Comparison of ENCODE assay signal across 20 cellular contexts in the genomic region with DNA sequence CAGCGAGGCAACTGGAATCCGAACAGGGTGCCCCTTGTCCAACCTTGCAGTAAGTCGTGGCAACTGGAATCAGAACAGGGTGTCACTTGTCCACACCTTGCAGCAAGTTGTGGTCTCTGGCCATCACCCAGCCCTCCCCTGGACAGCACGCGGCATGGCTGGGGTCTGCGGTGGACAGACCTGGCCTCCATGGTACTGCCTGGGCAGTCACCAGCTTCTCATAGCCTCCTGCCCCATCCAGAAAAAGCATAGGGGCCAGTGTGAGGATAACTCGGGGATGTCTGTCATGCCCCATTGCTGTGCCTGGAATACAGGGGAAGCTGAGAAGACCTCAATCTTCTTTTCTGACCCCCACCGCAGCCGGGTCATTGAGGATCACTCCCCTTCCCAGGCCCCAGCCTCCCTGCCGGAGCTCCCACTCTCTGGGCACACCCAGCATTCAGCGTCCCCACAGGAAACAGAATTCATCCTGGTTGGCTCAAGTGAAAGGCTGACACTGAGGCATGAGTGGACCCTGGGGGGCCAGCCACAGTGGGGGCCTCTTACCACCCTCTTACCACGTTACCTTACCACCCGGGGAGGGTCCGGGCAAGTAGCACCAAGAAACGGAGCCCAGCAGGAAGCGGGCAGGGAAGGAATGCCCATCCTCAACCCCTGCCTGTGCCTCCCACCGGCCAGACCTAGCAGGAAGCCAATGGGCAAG.
"Had no signal": no experiment of that assay in that cellular context is flagged by ENCODE, and none has a peak within 500 bp of the region (broad histone marks: within the 10 kb centered on the region; RNA-seq: fewer than 3 reads in every experiment).

No MANE protein-coding gene starts in this region.

- H3K4me3 ChIP-seq: dorsolateral prefrontal cortex, esophagus squamous epithelium, gastroesophageal sphincter, hepatocyte, stomach, thoracic aorta, transverse colon had no signal

- H3K9me3 ChIP-seq: esophagus squamous epithelium, gastroesophageal sphincter, neutrophil, stomach, thoracic aorta, transverse colon had no signal

- H3K27ac ChIP-seq: dorsolateral prefrontal cortex, epithelial cell of prostate, esophagus squamous epithelium, gastroesophageal sphincter, hepatocyte, neutrophil, stomach, thoracic aorta, transverse colon had no signal

- ATAC-seq: gastroesophageal sphincter; naive thymus-derived CD4-positive, alpha-beta T cell had no signal

- H3K27me3 ChIP-seq: dorsolateral prefrontal cortex, hepatocyte, neutrophil, transverse colon had no signal

- H2AFZ ChIP-seq: hepatocyte had no signal

- H3K4me2 ChIP-seq: hepatocyte had no signal

- DNase-seq: cerebellar nuclear complex; effector memory CD4-positive, alpha-beta T cell; esophagus squamous epithelium; foreskin fibroblast; kidney glomerular epithelial cell; mesendoderm; naive thymus-derived CD4-positive, alpha-beta T cell; nephron progenitor cell; small intestine; stimulated activated CD4-positive, alpha-beta T cell treated with anti-CD3 and anti-CD28 coated beads, Interleukin-12 subunit alpha, Interleukin-12 subunit beta, amount 100 ng/mL, for 4 hours; stimulated activated naive CD4-positive, alpha-beta T cell; substantia nigra; transverse colon had no signal

- H3K36me3 ChIP-seq: esophagus squamous epithelium, gastroesophageal sphincter, neutrophil, stomach, thoracic aorta, transverse colon had no signal

- H3K4me1 ChIP-seq: esophagus squamous epithelium, gastroesophageal sphincter, stomach, transverse colon had no signal
